Comparison of ENCODE assay signal across 8 cellular contexts in genomic region chr3:57397175-57398026, GRCh38.
DNase-seq lines count a peak whose midpoint lies in the region; ATAC-seq, FAIRE-seq and TF ChIP-seq lines count a peak whose summit lies in the region.

No MANE protein-coding gene starts in this region.

- peak overlapping the region; percentile 53; the same call in 1 of the 2 replicates for H3K4me2 ChIP-seq in MM.1S (ENCODE audit: low read depth, low read length)

- peak; percentile 11 to 14 for DNase-seq in SHP77 (lab: John Stamatoyannopoulos, UW)
- no peak for DNase-seq in SHP77 treated with DMSO at 0.1 percent for 48 hours (lab: John Stamatoyannopoulos, UW)
- peak; percentile 64 for DNase-seq in HEK293T (ENCODE audit: extremely low spot score)
- peak; percentile 80 for DNase-seq in MM.1S
- peak; percentile 62 for DNase-seq in WTC11 (ENCODE audit: low spot score)
- DNase-seq in bronchial epithelial cell (ENCODE audit: low read depth) = peak; percentile 60
- peak in 2 of 3 donors; percentile 34 to 52 for DNase-seq in right lobe of liver
- DNase-seq in stimulated activated CD8-positive, alpha-beta memory T cell treated with anti-CD3 and anti-CD28 coated beads, Interleukin-4, amount 100 ng/mL, for 48 hours = peak; percentile 62

- intact Hi-C loops in right lobe of liver (cut with DNase I) = no loop called here

- WGBS in right lobe of liver (ENCODE audit: insufficient coverage, low coverage, low lambda C conversion rate, missing lambda C conversion rate) = 9% methylated on average over 3 of the region's 3 CpGs

- no peaks in the 10 kb centered on the region for H3F3A ChIP-seq in MM.1S (ENCODE audit: insufficient read depth, low read length)

- no peaks in the 10 kb centered on the region for H3K4me1 ChIP-seq in MM.1S (ENCODE audit: low read length)
- H3K4me1 ChIP-seq in right lobe of liver = no peaks in the 10 kb centered on the region

- FAIRE-seq in bronchial epithelial cell (lab: Jason Lieb, UNC) = no peak

- POLR2A ChIA-PET in HEK293T (lab: Yijun Ruan, JAX) = no interaction called here
- POLR2A ChIA-PET in WTC11 (lab: Charles Lee) = interaction anchor here (0.9 kb wide), 1 partner anchor 159 kb away, joined by 3 read pairs; the partner anchor contains the start of gene PDE12

- no peaks in the 10 kb centered on the region for H4K20me1 ChIP-seq in MM.1S (ENCODE audit: insufficient read depth, low read length)

- H3K27me3 ChIP-seq in MM.1S (replicated peaks; ENCODE audit: insufficient read depth, low read length) (no peaks in the 10 kb centered on the region), bronchial epithelial cell (ENCODE audit: control insufficient read depth, insufficient read depth, low read length) (no peaks in the 10 kb centered on the region), right lobe of liver (no peaks in the 10 kb centered on the region)

- no peaks in the 10 kb centered on the region for H3K9me3 Mint-ChIP-seq in WTC11

- no peak for TF ChIP-seq POLR2A in right lobe of liver (IDR thresholded peaks at IDR 0.05)

- peaks cover 8% of the 10 kb centered on the region for H3K4me1 Mint-ChIP-seq in WTC11

- no peak overlapping the region for H3K4me3 Mint-ChIP-seq in WTC11

- no peaks in the 10 kb centered on the region for H3K9me2 ChIP-seq in MM.1S (replicated peaks; ENCODE audit: insufficient read depth, low read length)

- no peaks in the 10 kb centered on the region for H3K27me3 Mint-ChIP-seq in WTC11 (ENCODE audit: low read depth)

- CTCF ChIA-PET in HEK293T (lab: Yijun Ruan, JAX) (interaction anchor here (0.5 to 1.6 kb wide), 11 partner anchors 14 to 573 kb away, joined by 3 to 6 read pairs (median 4); partner anchors contain the start of gene PDE12), WTC11 (lab: Charles Lee) (interaction anchor here (0.5 to 2.2 kb wide), 58 partner anchors 10 to 776 kb away, joined by 3 to 32 read pairs (median 4); partner anchors contain the start of genes APPL1, ARF4, DNAH12 and PDE12)

- no peak overlapping the region for H3K27ac Mint-ChIP-seq in WTC11

- H3K9ac ChIP-seq in MM.1S (ENCODE audit: low read length) = no peak overlapping the region

- peak; percentile 99 for ATAC-seq in WTC11
- peak; percentile 97 to 100 (median 98) for ATAC-seq in right lobe of liver

- H3K79me2 ChIP-seq in MM.1S (ENCODE audit: low read length) = no peaks in the 10 kb centered on the region

- peak overlapping the region; percentile 40 for H2AFZ ChIP-seq in MM.1S (ENCODE audit: low read length)

- H3K36me3 ChIP-seq in MM.1S (replicated peaks; ENCODE audit: insufficient read depth, low read length) (no peaks in the 10 kb centered on the region), bronchial epithelial cell (ENCODE audit: control insufficient read depth, insufficient read depth, low read length) (no peaks in the 10 kb centered on the region), right lobe of liver (no peaks in the 10 kb centered on the region)

- peak; percentile 96 for TF ChIP-seq CTCF in MM.1S (IDR thresholded peaks at IDR 0.05; ENCODE audit: low read length)
- TF ChIP-seq CTCF in WTC11 (IDR thresholded peaks at IDR 0.05) = peak; percentile 76
- TF ChIP-seq CTCF in bronchial epithelial cell (IDR thresholded peaks at IDR 0.05; ENCODE audit: insufficient read depth, low read length, severe bottlenecking) = peak; percentile 92
- peak; percentile 78 to 83 (median 80) for TF ChIP-seq CTCF in right lobe of liver (IDR thresholded peaks at IDR 0.05)

- H3K27ac ChIP-seq in MM.1S (ENCODE audit: low read length) (no peak overlapping the region), right lobe of liver (no peak overlapping the region)

- no peaks in the 10 kb centered on the region for H3K36me3 Mint-ChIP-seq in WTC11

- no peak overlapping the region for H3K4me3 ChIP-seq in MM.1S (ENCODE audit: low read length)
- no peak overlapping the region for H3K4me3 ChIP-seq in bronchial epithelial cell (ENCODE audit: low read depth, low read length)
- no peak overlapping the region for H3K4me3 ChIP-seq in right lobe of liver

- H3K9me3 ChIP-seq in MM.1S (replicated peaks; ENCODE audit: insufficient read depth, low read length) (no peaks in the 10 kb centered on the region), right lobe of liver (no peaks in the 10 kb centered on the region)

TF ChIP-seq in HEK293T, 16 proteins besides CTCF, POLR2A, EP300 and RAD21:
- TF ChIP-seq SP1 (IDR thresholded peaks at IDR 0.05) = no peak
- no peak for TF ChIP-seq ARNT (IDR thresholded peaks at IDR 0.05)
- no peak for TF ChIP-seq BHLHE40 (IDR thresholded peaks at IDR 0.05; ENCODE audit: borderline replicate concordance)
- no peak for TF ChIP-seq HDGF (IDR thresholded peaks at IDR 0.05; ENCODE audit: borderline replicate concordance)
- no peak for TF ChIP-seq TARDBP (IDR thresholded peaks at IDR 0.05)
- TF ChIP-seq SUZ12 (IDR thresholded peaks at IDR 0.05) = no peak
- no peak for TF ChIP-seq PKNOX1 (IDR thresholded peaks at IDR 0.05)
- TF ChIP-seq FOXM1 (IDR thresholded peaks at IDR 0.05; ENCODE audit: borderline replicate concordance) = no peak
- no peak for TF ChIP-seq ELF4 (IDR thresholded peaks at IDR 0.05)
- TF ChIP-seq FOXK2 (IDR thresholded peaks at IDR 0.05) = no peak
- no peak for TF ChIP-seq LEF1 (IDR thresholded peaks at IDR 0.05; ENCODE audit: borderline replicate concordance)
- no peak for TF ChIP-seq ZNF384 (IDR thresholded peaks at IDR 0.05)
- TF ChIP-seq NFRKB (IDR thresholded peaks at IDR 0.05) = no peak
- TF ChIP-seq CTBP1 (IDR thresholded peaks at IDR 0.05; ENCODE audit: borderline replicate concordance) = no peak
- TF ChIP-seq FOXA1 (IDR thresholded peaks at IDR 0.05) = no peak

TF ChIP-seq in WTC11, 78 proteins besides CTCF, POLR2A, EP300 and RAD21 (continues in another document):
- TF ChIP-seq ZNF232 (CRISPR knock-in tag; IDR thresholded peaks at IDR 0.05) (no peak), PRRX2 (CRISPR knock-in tag; IDR thresholded peaks at IDR 0.05) (no peak), PREB (CRISPR knock-in tag; IDR thresholded peaks at IDR 0.05; ENCODE audit: borderline replicate concordance) (no peak), JUN (CRISPR knock-in tag; IDR thresholded peaks at IDR 0.05) (no peak), CREB1 (CRISPR knock-in tag; IDR thresholded peaks at IDR 0.05) (no peak), MYBL2 (CRISPR knock-in tag; IDR thresholded peaks at IDR 0.05) (no peak), TP53 (CRISPR knock-in tag; IDR thresholded peaks at IDR 0.05) (no peak), ZNF138 (CRISPR knock-in tag; conservative IDR thresholded peaks at IDR 0.05) (no peak), NFYB (CRISPR knock-in tag; conservative IDR thresholded peaks at IDR 0.05; ENCODE audit: low read depth) (no peak)
- TF ChIP-seq, protein P1, sequence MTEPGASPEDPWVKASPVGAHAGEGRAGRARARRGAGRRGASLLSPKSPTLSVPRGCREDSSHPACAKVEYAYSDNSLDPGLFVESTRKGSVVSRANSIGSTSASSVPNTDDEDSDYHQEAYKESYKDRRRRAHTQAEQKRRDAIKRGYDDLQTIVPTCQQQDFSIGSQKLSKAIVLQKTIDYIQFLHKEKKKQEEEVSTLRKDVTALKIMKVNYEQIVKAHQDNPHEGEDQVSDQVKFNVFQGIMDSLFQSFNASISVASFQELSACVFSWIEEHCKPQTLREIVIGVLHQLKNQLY (CRISPR knock-in tag; IDR thresholded peaks at IDR 0.05) = no peak
- TF ChIP-seq, protein P2, sequence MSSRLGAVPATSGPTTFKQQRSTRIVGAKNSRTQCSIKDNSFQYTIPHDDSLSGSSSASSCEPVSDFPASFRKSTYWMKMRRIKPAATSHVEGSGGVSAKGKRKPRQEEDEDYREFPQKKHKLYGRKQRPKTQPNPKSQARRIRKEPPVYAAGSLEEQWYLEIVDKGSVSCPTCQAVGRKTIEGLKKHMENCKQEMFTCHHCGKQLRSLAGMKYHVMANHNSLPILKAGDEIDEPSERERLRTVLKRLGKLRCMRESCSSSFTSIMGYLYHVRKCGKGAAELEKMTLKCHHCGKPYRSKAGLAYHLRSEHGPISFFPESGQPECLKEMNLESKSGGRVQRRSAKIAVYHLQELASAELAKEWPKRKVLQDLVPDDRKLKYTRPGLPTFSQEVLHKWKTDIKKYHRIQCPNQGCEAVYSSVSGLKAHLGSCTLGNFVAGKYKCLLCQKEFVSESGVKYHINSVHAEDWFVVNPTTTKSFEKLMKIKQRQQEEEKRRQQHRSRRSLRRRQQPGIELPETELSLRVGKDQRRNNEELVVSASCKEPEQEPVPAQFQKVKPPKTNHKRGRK (CRISPR knock-in tag; IDR thresholded peaks at IDR 0.05; ENCODE audit: borderline replicate concordance) = no peak
- TF ChIP-seq, protein P3, sequence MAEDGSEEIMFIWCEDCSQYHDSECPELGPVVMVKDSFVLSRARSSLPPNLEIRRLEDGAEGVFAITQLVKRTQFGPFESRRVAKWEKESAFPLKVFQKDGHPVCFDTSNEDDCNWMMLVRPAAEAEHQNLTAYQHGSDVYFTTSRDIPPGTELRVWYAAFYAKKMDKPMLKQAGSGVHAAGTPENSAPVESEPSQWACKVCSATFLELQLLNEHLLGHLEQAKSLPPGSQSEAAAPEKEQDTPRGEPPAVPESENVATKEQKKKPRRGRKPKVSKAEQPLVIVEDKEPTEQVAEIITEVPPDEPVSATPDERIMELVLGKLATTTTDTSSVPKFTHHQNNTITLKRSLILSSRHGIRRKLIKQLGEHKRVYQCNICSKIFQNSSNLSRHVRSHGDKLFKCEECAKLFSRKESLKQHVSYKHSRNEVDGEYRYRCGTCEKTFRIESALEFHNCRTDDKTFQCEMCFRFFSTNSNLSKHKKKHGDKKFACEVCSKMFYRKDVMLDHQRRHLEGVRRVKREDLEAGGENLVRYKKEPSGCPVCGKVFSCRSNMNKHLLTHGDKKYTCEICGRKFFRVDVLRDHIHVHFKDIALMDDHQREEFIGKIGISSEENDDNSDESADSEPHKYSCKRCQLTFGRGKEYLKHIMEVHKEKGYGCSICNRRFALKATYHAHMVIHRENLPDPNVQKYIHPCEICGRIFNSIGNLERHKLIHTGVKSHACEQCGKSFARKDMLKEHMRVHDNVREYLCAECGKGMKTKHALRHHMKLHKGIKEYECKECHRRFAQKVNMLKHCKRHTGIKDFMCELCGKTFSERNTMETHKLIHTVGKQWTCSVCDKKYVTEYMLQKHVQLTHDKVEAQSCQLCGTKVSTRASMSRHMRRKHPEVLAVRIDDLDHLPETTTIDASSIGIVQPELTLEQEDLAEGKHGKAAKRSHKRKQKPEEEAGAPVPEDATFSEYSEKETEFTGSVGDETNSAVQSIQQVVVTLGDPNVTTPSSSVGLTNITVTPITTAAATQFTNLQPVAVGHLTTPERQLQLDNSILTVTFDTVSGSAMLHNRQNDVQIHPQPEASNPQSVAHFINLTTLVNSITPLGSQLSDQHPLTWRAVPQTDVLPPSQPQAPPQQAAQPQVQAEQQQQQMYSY (CRISPR knock-in tag; IDR thresholded peaks at IDR 0.05) = no peak
